Comparison of ENCODE assay signal across 8 cellular contexts in the genomic region with DNA sequence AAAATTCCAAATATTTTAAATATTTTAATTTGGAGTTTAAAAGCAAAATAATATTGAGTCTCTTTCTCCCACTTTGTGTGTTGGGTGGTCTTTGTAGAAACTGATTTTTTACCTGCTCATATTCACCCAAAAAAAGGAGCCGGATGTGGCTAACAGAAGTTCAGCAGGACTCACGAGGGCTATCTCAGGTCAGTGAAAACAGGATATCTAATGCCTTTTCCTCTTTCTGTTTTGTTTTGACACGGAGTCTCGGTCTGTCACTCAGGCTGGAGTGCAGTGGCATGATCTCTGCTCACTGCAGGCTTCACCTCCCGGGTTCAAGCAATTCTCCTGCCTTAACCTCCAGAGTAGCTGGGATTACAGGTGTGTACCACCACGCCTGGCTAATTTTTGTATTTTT. TPM values are rescaled to one million over a fixed set of nuclear protein-coding genes. Genes with fewer than 3 reads are reported as not detected.
A peak's percentile ranks its signal among the peaks of the same experiment; 100 is the strongest.
DNase-seq lines count a peak whose midpoint lies in the region; ATAC-seq, FAIRE-seq and TF ChIP-seq lines count a peak whose summit lies in the region.

No MANE protein-coding gene starts in this region.

- H3K27me3 Mint-ChIP-seq in activated naive CD8-positive, alpha-beta T cell treated with anti-CD3 and anti-CD28 coated beads for 36 hours, result no peaks in the 10 kb centered on the region
- H3K27me3 Mint-ChIP-seq in activated naive CD8-positive, alpha-beta T cell treated with anti-CD3 and anti-CD28 coated beads, Interleukin-2, amount 50 U/mL, for 24 hours, result no peaks in the 10 kb centered on the region
- no peaks in the 10 kb centered on the region for H3K27me3 Mint-ChIP-seq in astrocyte (ENCODE audit: low read depth, unreplicated experiment)
- no peaks in the 10 kb centered on the region for H3K27me3 Mint-ChIP-seq in activated naive CD4-positive, alpha-beta T cell treated with anti-CD3 and anti-CD28 coated beads, Interleukin-2, amount 10 ng/mL, durations not matched to agents 7 days and 5 days

- H3K79me2 ChIP-seq in astrocyte (ENCODE audit: insufficient read depth, low read length), result no peaks in the 10 kb centered on the region

- peak overlapping the region; percentile 16 for H3K27ac Mint-ChIP-seq in activated naive CD8-positive, alpha-beta T cell treated with anti-CD3 and anti-CD28 coated beads for 36 hours
- no peak overlapping the region for H3K27ac Mint-ChIP-seq in activated naive CD8-positive, alpha-beta T cell treated with anti-CD3 and anti-CD28 coated beads, Interleukin-2, amount 50 U/mL, for 24 hours
- H3K27ac Mint-ChIP-seq in astrocyte (ENCODE audit: unreplicated experiment), result no peak overlapping the region
- H3K27ac Mint-ChIP-seq in activated naive CD4-positive, alpha-beta T cell treated with anti-CD3 and anti-CD28 coated beads, Interleukin-2, amount 10 ng/mL, durations not matched to agents 7 days and 5 days, result no peak overlapping the region

- peaks cover 3% of the 10 kb centered on the region for H3K36me3 Mint-ChIP-seq in activated naive CD8-positive, alpha-beta T cell treated with anti-CD3 and anti-CD28 coated beads for 36 hours
- H3K36me3 Mint-ChIP-seq in activated naive CD8-positive, alpha-beta T cell treated with anti-CD3 and anti-CD28 coated beads, Interleukin-2, amount 50 U/mL, for 24 hours (ENCODE audit: low read depth), result peaks cover 6% of the 10 kb centered on the region
- peaks cover 10% of the 10 kb centered on the region for H3K36me3 Mint-ChIP-seq in astrocyte (ENCODE audit: low read depth, unreplicated experiment)
- H3K36me3 Mint-ChIP-seq in activated naive CD4-positive, alpha-beta T cell treated with anti-CD3 and anti-CD28 coated beads, Interleukin-2, amount 10 ng/mL, durations not matched to agents 7 days and 5 days, result peaks cover 3% of the 10 kb centered on the region

- H2AFZ ChIP-seq in astrocyte (ENCODE audit: low read depth, low read length), result no peak overlapping the region

- H3K4me3 Mint-ChIP-seq in activated naive CD8-positive, alpha-beta T cell treated with anti-CD3 and anti-CD28 coated beads for 36 hours, result no peak overlapping the region
- H3K4me3 Mint-ChIP-seq in activated naive CD8-positive, alpha-beta T cell treated with anti-CD3 and anti-CD28 coated beads, Interleukin-2, amount 50 U/mL, for 24 hours, result no peak overlapping the region
- H3K4me3 Mint-ChIP-seq in astrocyte (ENCODE audit: unreplicated experiment), result no peak overlapping the region
- no peak overlapping the region for H3K4me3 Mint-ChIP-seq in activated naive CD4-positive, alpha-beta T cell treated with anti-CD3 and anti-CD28 coated beads, Interleukin-2, amount 10 ng/mL, durations not matched to agents 7 days and 5 days

- H3K4me1 ChIP-seq in astrocyte (ENCODE audit: insufficient read depth, low read length), result peaks cover 43% of the 10 kb centered on the region
- H3K4me1 ChIP-seq in lower lobe of right lung, result peaks cover 5% of the 10 kb centered on the region

- peaks cover 2% of the 10 kb centered on the region for H3K4me1 Mint-ChIP-seq in activated naive CD8-positive, alpha-beta T cell treated with anti-CD3 and anti-CD28 coated beads for 36 hours
- H3K4me1 Mint-ChIP-seq in activated naive CD8-positive, alpha-beta T cell treated with anti-CD3 and anti-CD28 coated beads, Interleukin-2, amount 50 U/mL, for 24 hours, result no peaks in the 10 kb centered on the region
- peaks cover 28% of the 10 kb centered on the region for H3K4me1 Mint-ChIP-seq in astrocyte (ENCODE audit: low read depth, unreplicated experiment)
- peaks cover 3% of the 10 kb centered on the region for H3K4me1 Mint-ChIP-seq in activated naive CD4-positive, alpha-beta T cell treated with anti-CD3 and anti-CD28 coated beads, Interleukin-2, amount 10 ng/mL, durations not matched to agents 7 days and 5 days

- no peak overlapping the region for H3K4me3 ChIP-seq in astrocyte (ENCODE audit: insufficient read depth, low read depth, low read length)
- H3K4me3 ChIP-seq in lower lobe of right lung, result no peak overlapping the region

- H3K9me3 ChIP-seq in astrocyte (ENCODE audit: insufficient read depth, low read depth, low read length), result no peaks in the 10 kb centered on the region
- H3K9me3 ChIP-seq in lower lobe of right lung, result no peaks in the 10 kb centered on the region

- peaks cover 3% of the 10 kb centered on the region for H3K36me3 ChIP-seq in astrocyte (ENCODE audit: insufficient read depth, low read length)
- H3K36me3 ChIP-seq in lower lobe of right lung, result peaks cover 28% of the 10 kb centered on the region

- no peaks in the 10 kb centered on the region for H3K9me3 Mint-ChIP-seq in activated naive CD8-positive, alpha-beta T cell treated with anti-CD3 and anti-CD28 coated beads for 36 hours
- no peaks in the 10 kb centered on the region for H3K9me3 Mint-ChIP-seq in activated naive CD8-positive, alpha-beta T cell treated with anti-CD3 and anti-CD28 coated beads, Interleukin-2, amount 50 U/mL, for 24 hours
- no peaks in the 10 kb centered on the region for H3K9me3 Mint-ChIP-seq in astrocyte (ENCODE audit: unreplicated experiment)
- no peaks in the 10 kb centered on the region for H3K9me3 Mint-ChIP-seq in activated naive CD4-positive, alpha-beta T cell treated with anti-CD3 and anti-CD28 coated beads, Interleukin-2, amount 10 ng/mL, durations not matched to agents 7 days and 5 days

- H3K4me2 ChIP-seq in astrocyte (ENCODE audit: low read length), result peak overlapping the region; percentile 79

- intact Hi-C loops in lower lobe of right lung (cut with DNase I), result no loop called here

- no peak for DNase-seq in activated naive CD8-positive, alpha-beta T cell treated with anti-CD3 and anti-CD28 coated beads for 36 hours
- no peak for DNase-seq in activated naive CD8-positive, alpha-beta T cell treated with anti-CD3 and anti-CD28 coated beads, Interleukin-2, amount 50 U/mL, for 24 hours
- DNase-seq in astrocyte (ENCODE audit: low read depth) (no peak), lower lobe of right lung (no peak), UCSD-AML1 (lab: John Stamatoyannopoulos, UW; ENCODE audit: unreplicated experiment) (no peak)
- DNase-seq in activated naive CD4-positive, alpha-beta T cell treated with anti-CD3 and anti-CD28 coated beads, Interleukin-2, amount 10 ng/mL, durations not matched to agents 7 days and 5 days, result no peak

- FAIRE-seq in astrocyte (lab: Jason Lieb, UNC), result no peak

- peak overlapping the region; percentile 80 for H3K27ac ChIP-seq in astrocyte (ENCODE audit: low read depth, low read length)
- peak overlapping the region; percentile 94 for H3K27ac ChIP-seq in temporal lobe (ENCODE audit: low read depth, low read length)
- H3K27ac ChIP-seq in lower lobe of right lung, result no peak overlapping the region

- ATAC-seq in activated naive CD8-positive, alpha-beta T cell treated with anti-CD3 and anti-CD28 coated beads, Interleukin-2, amount 50 U/mL, for 24 hours, result no peak
- ATAC-seq in HG03039 (IDR thresholded peaks at IDR 0.05; ENCODE audit: unreplicated experiment) (peak; percentile 71), lower lobe of right lung (no peak)

- CTCF ChIA-PET in activated naive CD4-positive, alpha-beta T cell treated with anti-CD3 and anti-CD28 coated beads, Interleukin-2, amount 10 ng/mL, durations not matched to agents 7 days and 5 days (lab: Charles Lee), result no interaction called here

- TF ChIP-seq CTCF in astrocyte (IDR thresholded peaks at IDR 0.05; ENCODE audit: insufficient read depth, low read depth, low read length) (no peak), lower lobe of right lung (IDR thresholded peaks at IDR 0.05) (no peak)

- peaks cover 8% of the 10 kb centered on the region for H4K20me1 ChIP-seq in astrocyte (ENCODE audit: insufficient read depth, low read length)

- H3K27me3 ChIP-seq in astrocyte (ENCODE audit: insufficient read depth, low read length), result no peaks in the 10 kb centered on the region
- H3K27me3 ChIP-seq in lower lobe of right lung (ENCODE audit: low read depth), result no peaks in the 10 kb centered on the region

- peak overlapping the region; percentile 69 for H3K9ac ChIP-seq in astrocyte (ENCODE audit: low read length)

RNA-seq across cellular contexts. Expression of a gene that starts 30.8 kb away (rescaled TPM):
- total RNA-seq in activated naive CD8-positive, alpha-beta T cell treated with anti-CD3 and anti-CD28 coated beads for 36 hours, result 10 to 100 TPM; 42.9 to 44.2 TPM
- total RNA-seq in astrocyte, result 56.2 TPM in 2 replicates
- 26.8 TPM for total RNA-seq in temporal lobe
- total RNA-seq in lower lobe of right lung, result 33.0 TPM

RNA-seq across cellular contexts. Expression of a gene that starts 31.1 kb away (rescaled TPM):
- total RNA-seq in activated naive CD8-positive, alpha-beta T cell treated with anti-CD3 and anti-CD28 coated beads for 36 hours, result 10 to 100 TPM; 36.3 to 38.9 TPM
- 32.3 and 35.2 TPM in 2 replicates for total RNA-seq in astrocyte
- total RNA-seq in temporal lobe, result 32.2 TPM
- 29.8 TPM for total RNA-seq in lower lobe of right lung

RNA-seq across cellular contexts. Expression of a gene that starts 35.4 kb away (rescaled TPM):
- total RNA-seq in activated naive CD8-positive, alpha-beta T cell treated with anti-CD3 and anti-CD28 coated beads for 36 hours, result 10 to 100 TPM; 88.0 to 88.6 TPM
- 226 and 238 TPM in 2 replicates for total RNA-seq in astrocyte
- 412 TPM for total RNA-seq in temporal lobe
- 171 TPM for total RNA-seq in lower lobe of right lung
